Comparison of ENCODE assay signal across 8 cellular contexts in the genomic region with DNA sequence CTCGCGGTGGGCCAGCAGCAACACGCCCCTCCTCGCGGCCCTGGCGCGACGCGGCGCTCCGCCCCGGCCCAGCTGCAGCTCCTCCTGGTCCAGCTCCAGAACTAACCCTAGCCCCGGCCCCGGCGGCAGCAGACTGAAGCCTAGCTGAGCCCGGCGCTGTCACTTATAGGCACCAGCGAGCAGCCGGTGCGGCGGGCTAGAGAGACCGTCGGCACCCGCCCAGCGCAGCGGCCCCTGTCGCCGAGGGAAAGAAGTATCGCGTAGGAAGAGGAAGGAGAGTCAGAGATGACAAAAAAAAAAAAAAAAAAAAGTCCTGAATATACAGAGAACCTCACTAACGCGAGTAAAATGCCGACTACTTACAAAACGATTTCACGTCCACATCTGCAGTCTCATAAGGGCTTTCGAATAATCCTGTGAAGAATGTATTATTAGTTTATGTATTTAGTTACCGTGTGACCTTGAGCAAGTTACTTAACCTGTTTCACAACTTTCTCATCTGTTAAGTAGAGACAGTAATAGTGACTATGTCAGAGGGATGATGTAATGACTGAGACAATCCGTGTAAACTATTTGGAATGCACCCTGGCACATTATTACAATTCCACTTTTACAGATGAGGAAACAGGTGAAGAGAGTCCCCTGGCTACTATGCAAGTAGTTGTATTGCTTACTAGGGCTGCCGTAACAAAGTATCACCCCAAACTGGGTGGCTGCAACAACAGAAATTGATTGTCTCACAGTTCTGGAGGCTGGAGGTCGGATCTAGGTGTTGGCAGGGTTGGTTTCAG. TPM values are rescaled to one million over a fixed set of nuclear protein-coding genes. Genes with fewer than 3 reads are reported as not detected.
DNase-seq lines count a peak whose midpoint lies in the region; ATAC-seq lines count a peak whose summit lies in the region.

A gene (minus strand): TSS at position 135 of the 791 bp plus-strand sequence. CDS start 791 bp downstream, outside the sequence.

- peaks cover 5% of the 10 kb centered on the region for H3K36me3 Mint-ChIP-seq in activated CD4-positive, alpha-beta T cell treated with anti-CD3 and anti-CD28 coated beads for 36 hours (ENCODE audit: low read depth)

- CTCF ChIA-PET in activated CD4-positive, alpha-beta T cell treated with anti-CD3 and anti-CD28 coated beads for 36 hours (lab: Charles Lee), result interaction anchor here (0.5 to 2.5 kb wide), 22 partner anchors 10 to 921 kb away, joined by 3 to 11 read pairs (median 4); a partner anchor contains a TSS

- no peaks in the 10 kb centered on the region for H3K9me3 Mint-ChIP-seq in activated CD4-positive, alpha-beta T cell treated with anti-CD3 and anti-CD28 coated beads for 36 hours (ENCODE audit: low read depth)

- H3K4me3 Mint-ChIP-seq in activated CD4-positive, alpha-beta T cell treated with anti-CD3 and anti-CD28 coated beads for 36 hours, result peak within 1 kb of the TSS; percentile 81

- peaks cover 42% of the 10 kb centered on the region for H3K4me1 Mint-ChIP-seq in activated CD4-positive, alpha-beta T cell treated with anti-CD3 and anti-CD28 coated beads for 36 hours

- no peaks in the 10 kb centered on the region for H3K27me3 Mint-ChIP-seq in activated CD4-positive, alpha-beta T cell treated with anti-CD3 and anti-CD28 coated beads for 36 hours

- DNase-seq in AG20443 (ENCODE audit: low spot score), result peak; percentile 92
- DNase-seq in NCI-H510A treated with DMSO at 0.1 percent for 48 hours (lab: John Stamatoyannopoulos, UW), result peak; percentile 94
- peak; percentile 95 for DNase-seq in activated CD4-positive, alpha-beta T cell treated with anti-CD3 and anti-CD28 coated beads for 36 hours
- peak; percentile 93 for DNase-seq in kidney tubule cell (ENCODE audit: low spot score)
- DNase-seq in stimulated activated CD4-positive, alpha-beta T cell treated with anti-CD3 and anti-CD28 coated beads, Interleukin-1b, Interleukin-23, amount 100 ng/mL, for 4 hours (ENCODE audit: low read depth in 2 of 2), result peak; percentile 88 to 89

- peak within 1 kb of the TSS; percentile 97 for H3K27ac Mint-ChIP-seq in activated CD4-positive, alpha-beta T cell treated with anti-CD3 and anti-CD28 coated beads for 36 hours

- H3K27ac ChIP-seq in cingulate gyrus (ENCODE audit: low read depth, low read length), result peak within 1 kb of the TSS; percentile 69

- POLR2A ChIA-PET in activated CD4-positive, alpha-beta T cell treated with anti-CD3 and anti-CD28 coated beads for 36 hours (lab: Charles Lee), result interaction anchor here (0.6 to 4.8 kb wide), 18 partner anchors 10 to 201 kb away, joined by 3 to 44 read pairs (median 5); no protein-coding TSS in a partner anchor

- intact Hi-C loops in activated CD4-positive, alpha-beta T cell treated with anti-CD3 and anti-CD28 coated beads for 36 hours (cut with DNase I, micrococcal nuclease), result loop anchor here (1.0 to 5.0 kb wide), 11 partner anchors 18 to 1582 kb away; a partner anchor contains a TSS

- ATAC-seq in GM19023 (IDR thresholded peaks at IDR 0.05; ENCODE audit: unreplicated experiment) (peak; percentile 85), HG03342 (IDR thresholded peaks at IDR 0.05; ENCODE audit: unreplicated experiment) (peak; percentile 86)
- peak; percentile 90 for ATAC-seq in activated CD4-positive, alpha-beta T cell treated with anti-CD3 and anti-CD28 coated beads for 36 hours

RNA-seq across cellular contexts. Expression of the gene that starts here (rescaled TPM):
- total RNA-seq in activated CD4-positive, alpha-beta T cell treated with anti-CD3 and anti-CD28 coated beads for 36 hours, result 10 to 100 TPM; 15.6 to 20.4 TPM

Comparison
In these comparisons a context has a peak if more than half of its experiments do, and no peak if none do; other contexts are left out.
1. Peak in every context shown above with its lines: DNase-seq, ATAC-seq and H3K27ac ChIP-seq.